ENCODE assay signal across 1 cellular context in the genomic region with DNA sequence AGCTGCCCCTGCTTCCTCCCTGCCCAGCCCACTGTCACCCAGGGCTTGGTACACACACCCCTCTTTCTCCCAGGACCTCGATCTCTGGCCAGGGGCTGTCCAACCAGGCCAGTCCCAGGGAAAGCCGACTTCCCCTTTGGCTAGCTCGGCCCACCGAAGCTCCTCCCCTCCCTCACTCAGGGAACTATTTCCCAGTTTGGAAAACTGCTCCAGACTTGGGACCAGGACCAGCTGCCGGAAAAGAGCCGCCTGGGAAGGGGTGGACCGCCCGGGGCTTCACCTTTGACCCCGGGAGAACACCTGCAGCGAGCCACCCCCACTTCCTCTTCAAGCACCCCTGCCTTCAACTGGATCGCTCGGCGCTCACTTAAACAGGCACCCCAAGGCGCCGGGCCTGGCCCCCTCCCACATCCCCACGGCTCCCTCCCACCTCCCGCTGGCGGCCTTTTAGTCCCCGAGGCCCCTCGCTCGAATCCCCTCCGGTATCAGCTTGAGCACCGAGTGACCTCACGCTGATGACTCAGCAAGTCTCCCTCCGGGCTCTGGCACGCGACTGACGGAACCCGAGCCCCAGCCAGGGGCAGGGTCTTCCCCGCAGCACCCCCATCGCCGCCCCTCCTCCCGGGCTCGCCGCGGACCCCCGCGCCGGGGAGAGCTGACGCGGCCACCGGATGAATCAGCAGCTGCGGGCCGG.
TF ChIP-seq lines count a peak whose summit lies in the region.

No MANE protein-coding gene starts in this region.

TF ChIP-seq in K562, 482 proteins besides CTCF, POLR2A, EP300 and RAD21 (continues in another document):
- TF ChIP-seq ZNF778 (CRISPR knock-in tag; IDR thresholded peaks at IDR 0.05) (no peak), ZNF146 (CRISPR knock-in tag; IDR thresholded peaks at IDR 0.05; ENCODE audit: unreplicated experiment) (no peak), CHD1 (IDR thresholded peaks at IDR 0.05; ENCODE audit: low read length) (peak; percentile 14), POLR2H (tag; IDR thresholded peaks at IDR 0.05; ENCODE audit: low read depth) (no peak), CCAR2 (IDR thresholded peaks at IDR 0.05; ENCODE audit: low read depth, low read length) (no peak), GABPA (tag; conservative IDR thresholded peaks at IDR 0.05; ENCODE audit: low read depth) (peak; percentile 45; the same call in 1 of the 2 replicates), CCNT2 (IDR thresholded peaks at IDR 0.05; ENCODE audit: borderline replicate concordance, extremely low read depth, insufficient read length, low read depth, low read length) (no peak), SMARCC2 (IDR thresholded peaks at IDR 0.05; ENCODE audit: low read depth) (peak; percentile 70), CTBP1 (IDR thresholded peaks at IDR 0.05; ENCODE audit: borderline replicate concordance) (0 out of 2 replicates have a peak, but pooled peaks have one; percentile 10), ZNF174 (CRISPR knock-in tag; IDR thresholded peaks at IDR 0.05) (no peak), ZBTB7A (IDR thresholded peaks at IDR 0.05; ENCODE audit: borderline replicate concordance, control insufficient read depth, low read depth, low read length) (peak; percentile 97), ZNF586 (CRISPR knock-in tag; conservative IDR thresholded peaks at IDR 0.05) (no peak), PHB2 (IDR thresholded peaks at IDR 0.05; ENCODE audit: low read depth) (no peak), HLTF (IDR thresholded peaks at IDR 0.05) (no peak), FOSL1 (tag; conservative IDR thresholded peaks at IDR 0.05) (peak; percentile 81), DMBX1 (CRISPR knock-in tag; IDR thresholded peaks at IDR 0.05; ENCODE audit: borderline replicate concordance) (no peak), ZFP30 (CRISPR knock-in tag; IDR thresholded peaks at IDR 0.05; ENCODE audit: borderline replicate concordance) (no peak), STAT5A (IDR thresholded peaks at IDR 0.05; ENCODE audit: borderline replicate concordance, low read length) (no peak), MAFK (IDR thresholded peaks at IDR 0.05; ENCODE audit: low read length) (peak; percentile 92), ILK (tag; IDR thresholded peaks at IDR 0.05; ENCODE audit: borderline replicate concordance, low read depth) (no peak), TCF3 (CRISPR knock-in tag; IDR thresholded peaks at IDR 0.05) (no peak), CREBBP (IDR thresholded peaks at IDR 0.05; ENCODE audit: low read depth, low read length) (no peak), SMAD4 (CRISPR knock-in tag; conservative IDR thresholded peaks at IDR 0.05) (peak; percentile 51; the same call in 1 of the 2 replicates), ZC3H8 (IDR thresholded peaks at IDR 0.05) (no peak), ZNF507 (tag; conservative IDR thresholded peaks at IDR 0.05) (no peak), ELF2 (CRISPR knock-in tag; IDR thresholded peaks at IDR 0.05) (0 out of 2 replicates have a peak, but pooled peaks have one; percentile 15), TGIF2 (CRISPR knock-in tag; IDR thresholded peaks at IDR 0.05) (0 out of 2 replicates have a peak, but pooled peaks have one; percentile 43), SMAD2 (IDR thresholded peaks at IDR 0.05; ENCODE audit: low read depth, low read length) (no peak), ZEB2 (IDR thresholded peaks at IDR 0.05) (peak; percentile 68), SPI1 (IDR thresholded peaks at IDR 0.05; ENCODE audit: borderline replicate concordance, low read depth, low read length) (peak; percentile 88), FOXM1 (IDR thresholded peaks at IDR 0.05; ENCODE audit: low read depth) (no peak), FOXM1 (CRISPR knock-in tag; IDR thresholded peaks at IDR 0.05; ENCODE audit: low read depth) (0 out of 2 replicates have a peak, but pooled peaks have one; percentile 3), ZNF263 (CRISPR knock-in tag; IDR thresholded peaks at IDR 0.05; ENCODE audit: borderline replicate concordance) (peak; percentile 32; the same call in 1 of the 2 replicates), RCOR1 (IDR thresholded peaks at IDR 0.05; ENCODE audit: borderline replicate concordance in 1 of 2, low read depth in 2 of 2, low read length in 2 of 2) (peak in 1 of 2 experiments; percentile 21; a peak in 1 of 4 replicates), TARDBP (IDR thresholded peaks at IDR 0.05) (0 out of 2 replicates have a peak, but pooled peaks have one; percentile 17), HCFC1 (IDR thresholded peaks at IDR 0.05; ENCODE audit: low read depth, low read length) (no peak), ARID1B (IDR thresholded peaks at IDR 0.05) (peak; percentile 76), SAP30 (IDR thresholded peaks at IDR 0.05; ENCODE audit: borderline replicate concordance, insufficient read depth, low read depth, low read length, poor library complexity, severe bottlenecking) (peak; percentile 48), HDAC1 (IDR thresholded peaks at IDR 0.05) (peak in 1 of 2 experiments; percentile 50; a peak in 2 of 4 replicates), TAF1 (IDR thresholded peaks at IDR 0.05; ENCODE audit: control insufficient read depth, extremely low read depth, insufficient read depth, low read length, severe bottlenecking) (peak; percentile 4), NUFIP1 (IDR thresholded peaks at IDR 0.05; ENCODE audit: partially characterized antibody) (no peak)
- TF ChIP-seq, protein P1, sequence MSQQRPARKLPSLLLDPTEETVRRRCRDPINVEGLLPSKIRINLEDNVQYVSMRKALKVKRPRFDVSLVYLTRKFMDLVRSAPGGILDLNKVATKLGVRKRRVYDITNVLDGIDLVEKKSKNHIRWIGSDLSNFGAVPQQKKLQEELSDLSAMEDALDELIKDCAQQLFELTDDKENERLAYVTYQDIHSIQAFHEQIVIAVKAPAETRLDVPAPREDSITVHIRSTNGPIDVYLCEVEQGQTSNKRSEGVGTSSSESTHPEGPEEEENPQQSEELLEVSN (IDR thresholded peaks at IDR 0.05; ENCODE audit: borderline replicate concordance in 1 of 2, extremely low read depth in 1 of 2, insufficient read depth in 1 of 2, insufficient read length in 1 of 2, low read depth in 1 of 2, low read length in 1 of 2, poor library complexity in 1 of 2, severe bottlenecking in 1 of 2): no peak
- TF ChIP-seq, protein P2, sequence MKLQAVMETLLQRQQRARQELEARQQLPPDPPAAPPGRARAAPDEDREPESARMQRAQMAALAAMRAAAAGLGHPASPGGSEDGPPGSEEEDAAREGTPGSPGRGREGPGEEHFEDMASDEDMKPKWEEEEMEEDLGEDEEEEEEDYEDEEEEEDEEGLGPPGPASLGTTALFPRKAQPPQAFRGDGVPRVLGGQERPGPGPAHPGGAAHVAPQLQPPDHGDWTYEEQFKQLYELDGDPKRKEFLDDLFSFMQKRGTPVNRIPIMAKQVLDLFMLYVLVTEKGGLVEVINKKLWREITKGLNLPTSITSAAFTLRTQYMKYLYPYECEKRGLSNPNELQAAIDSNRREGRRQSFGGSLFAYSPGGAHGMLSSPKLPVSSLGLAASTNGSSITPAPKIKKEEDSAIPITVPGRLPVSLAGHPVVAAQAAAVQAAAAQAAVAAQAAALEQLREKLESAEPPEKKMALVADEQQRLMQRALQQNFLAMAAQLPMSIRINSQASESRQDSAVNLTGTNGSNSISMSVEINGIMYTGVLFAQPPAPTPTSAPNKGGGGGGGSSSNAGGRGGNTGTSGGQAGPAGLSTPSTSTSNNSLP (IDR thresholded peaks at IDR 0.05; ENCODE audit: borderline replicate concordance, low read depth, low read length): no peak
- TF ChIP-seq, protein P3, sequence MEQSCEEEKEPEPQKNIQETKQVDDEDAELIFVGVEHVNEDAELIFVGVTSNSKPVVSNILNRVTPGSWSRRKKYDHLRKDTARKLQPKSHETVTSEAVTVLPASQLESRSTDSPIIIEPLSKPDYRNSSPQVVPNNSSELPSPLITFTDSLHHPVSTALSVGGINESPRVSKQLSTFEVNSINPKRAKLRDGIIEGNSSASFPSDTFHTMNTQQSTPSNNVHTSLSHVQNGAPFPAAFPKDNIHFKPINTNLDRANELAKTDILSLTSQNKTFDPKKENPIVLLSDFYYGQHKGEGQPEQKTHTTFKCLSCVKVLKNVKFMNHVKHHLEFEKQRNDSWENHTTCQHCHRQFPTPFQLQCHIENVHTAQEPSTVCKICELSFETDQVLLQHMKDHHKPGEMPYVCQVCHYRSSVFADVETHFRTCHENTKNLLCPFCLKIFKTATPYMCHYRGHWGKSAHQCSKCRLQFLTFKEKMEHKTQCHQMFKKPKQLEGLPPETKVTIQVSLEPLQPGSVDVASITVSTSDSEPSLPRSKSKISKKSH (CRISPR knock-in tag; IDR thresholded peaks at IDR 0.05): no peak
- TF ChIP-seq, protein P4, sequence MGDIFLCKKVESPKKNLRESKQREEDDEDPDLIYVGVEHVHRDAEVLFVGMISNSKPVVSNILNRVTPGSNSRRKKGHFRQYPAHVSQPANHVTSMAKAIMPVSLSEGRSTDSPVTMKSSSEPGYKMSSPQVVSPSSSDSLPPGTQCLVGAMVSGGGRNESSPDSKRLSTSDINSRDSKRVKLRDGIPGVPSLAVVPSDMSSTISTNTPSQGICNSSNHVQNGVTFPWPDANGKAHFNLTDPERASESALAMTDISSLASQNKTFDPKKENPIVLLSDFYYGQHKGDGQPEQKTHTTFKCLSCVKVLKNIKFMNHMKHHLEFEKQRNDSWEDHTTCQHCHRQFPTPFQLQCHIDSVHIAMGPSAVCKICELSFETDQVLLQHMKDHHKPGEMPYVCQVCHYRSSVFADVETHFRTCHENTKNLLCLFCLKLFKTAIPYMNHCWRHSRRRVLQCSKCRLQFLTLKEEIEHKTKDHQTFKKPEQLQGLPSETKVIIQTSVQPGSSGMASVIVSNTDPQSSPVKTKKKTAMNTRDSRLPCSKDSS (IDR thresholded peaks at IDR 0.05; ENCODE audit: low read depth, partially characterized antibody): no peak
- TF ChIP-seq, protein P5, sequence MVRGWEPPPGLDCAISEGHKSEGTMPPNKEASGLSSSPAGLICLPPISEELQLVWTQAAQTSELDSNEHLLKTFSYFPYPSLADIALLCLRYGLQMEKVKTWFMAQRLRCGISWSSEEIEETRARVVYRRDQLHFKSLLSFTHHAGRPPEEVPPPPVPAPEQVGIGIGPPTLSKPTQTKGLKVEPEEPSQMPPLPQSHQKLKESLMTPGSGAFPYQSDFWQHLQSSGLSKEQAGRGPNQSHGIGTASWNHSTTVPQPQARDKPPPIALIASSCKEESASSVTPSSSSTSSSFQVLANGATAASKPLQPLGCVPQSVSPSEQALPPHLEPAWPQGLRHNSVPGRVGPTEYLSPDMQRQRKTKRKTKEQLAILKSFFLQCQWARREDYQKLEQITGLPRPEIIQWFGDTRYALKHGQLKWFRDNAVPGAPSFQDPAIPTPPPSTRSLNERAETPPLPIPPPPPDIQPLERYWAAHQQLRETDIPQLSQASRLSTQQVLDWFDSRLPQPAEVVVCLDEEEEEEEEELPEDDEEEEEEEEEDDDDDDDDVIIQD (CRISPR knock-in tag; IDR thresholded peaks at IDR 0.05): no peak
- TF ChIP-seq, protein P6, sequence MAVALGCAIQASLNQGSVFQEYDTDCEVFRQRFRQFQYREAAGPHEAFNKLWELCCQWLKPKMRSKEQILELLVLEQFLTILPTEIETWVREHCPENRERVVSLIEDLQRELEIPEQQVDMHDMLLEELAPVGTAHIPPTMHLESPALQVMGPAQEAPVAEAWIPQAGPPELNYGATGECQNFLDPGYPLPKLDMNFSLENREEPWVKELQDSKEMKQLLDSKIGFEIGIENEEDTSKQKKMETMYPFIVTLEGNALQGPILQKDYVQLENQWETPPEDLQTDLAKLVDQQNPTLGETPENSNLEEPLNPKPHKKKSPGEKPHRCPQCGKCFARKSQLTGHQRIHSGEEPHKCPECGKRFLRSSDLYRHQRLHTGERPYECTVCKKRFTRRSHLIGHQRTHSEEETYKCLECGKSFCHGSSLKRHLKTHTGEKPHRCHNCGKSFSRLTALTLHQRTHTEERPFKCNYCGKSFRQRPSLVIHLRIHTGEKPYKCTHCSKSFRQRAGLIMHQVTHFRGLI (CRISPR knock-in tag; IDR thresholded peaks at IDR 0.05): no peak
- TF ChIP-seq, protein P7, sequence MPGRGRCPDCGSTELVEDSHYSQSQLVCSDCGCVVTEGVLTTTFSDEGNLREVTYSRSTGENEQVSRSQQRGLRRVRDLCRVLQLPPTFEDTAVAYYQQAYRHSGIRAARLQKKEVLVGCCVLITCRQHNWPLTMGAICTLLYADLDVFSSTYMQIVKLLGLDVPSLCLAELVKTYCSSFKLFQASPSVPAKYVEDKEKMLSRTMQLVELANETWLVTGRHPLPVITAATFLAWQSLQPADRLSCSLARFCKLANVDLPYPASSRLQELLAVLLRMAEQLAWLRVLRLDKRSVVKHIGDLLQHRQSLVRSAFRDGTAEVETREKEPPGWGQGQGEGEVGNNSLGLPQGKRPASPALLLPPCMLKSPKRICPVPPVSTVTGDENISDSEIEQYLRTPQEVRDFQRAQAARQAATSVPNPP (IDR thresholded peaks at IDR 0.05; ENCODE audit: borderline replicate concordance, insufficient read depth, insufficient read length): no peak
- TF ChIP-seq, protein P8, sequence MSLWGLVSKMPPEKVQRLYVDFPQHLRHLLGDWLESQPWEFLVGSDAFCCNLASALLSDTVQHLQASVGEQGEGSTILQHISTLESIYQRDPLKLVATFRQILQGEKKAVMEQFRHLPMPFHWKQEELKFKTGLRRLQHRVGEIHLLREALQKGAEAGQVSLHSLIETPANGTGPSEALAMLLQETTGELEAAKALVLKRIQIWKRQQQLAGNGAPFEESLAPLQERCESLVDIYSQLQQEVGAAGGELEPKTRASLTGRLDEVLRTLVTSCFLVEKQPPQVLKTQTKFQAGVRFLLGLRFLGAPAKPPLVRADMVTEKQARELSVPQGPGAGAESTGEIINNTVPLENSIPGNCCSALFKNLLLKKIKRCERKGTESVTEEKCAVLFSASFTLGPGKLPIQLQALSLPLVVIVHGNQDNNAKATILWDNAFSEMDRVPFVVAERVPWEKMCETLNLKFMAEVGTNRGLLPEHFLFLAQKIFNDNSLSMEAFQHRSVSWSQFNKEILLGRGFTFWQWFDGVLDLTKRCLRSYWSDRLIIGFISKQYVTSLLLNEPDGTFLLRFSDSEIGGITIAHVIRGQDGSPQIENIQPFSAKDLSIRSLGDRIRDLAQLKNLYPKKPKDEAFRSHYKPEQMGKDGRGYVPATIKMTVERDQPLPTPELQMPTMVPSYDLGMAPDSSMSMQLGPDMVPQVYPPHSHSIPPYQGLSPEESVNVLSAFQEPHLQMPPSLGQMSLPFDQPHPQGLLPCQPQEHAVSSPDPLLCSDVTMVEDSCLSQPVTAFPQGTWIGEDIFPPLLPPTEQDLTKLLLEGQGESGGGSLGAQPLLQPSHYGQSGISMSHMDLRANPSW (CRISPR knock-in tag; IDR thresholded peaks at IDR 0.05): no peak
- TF ChIP-seq, protein P9, sequence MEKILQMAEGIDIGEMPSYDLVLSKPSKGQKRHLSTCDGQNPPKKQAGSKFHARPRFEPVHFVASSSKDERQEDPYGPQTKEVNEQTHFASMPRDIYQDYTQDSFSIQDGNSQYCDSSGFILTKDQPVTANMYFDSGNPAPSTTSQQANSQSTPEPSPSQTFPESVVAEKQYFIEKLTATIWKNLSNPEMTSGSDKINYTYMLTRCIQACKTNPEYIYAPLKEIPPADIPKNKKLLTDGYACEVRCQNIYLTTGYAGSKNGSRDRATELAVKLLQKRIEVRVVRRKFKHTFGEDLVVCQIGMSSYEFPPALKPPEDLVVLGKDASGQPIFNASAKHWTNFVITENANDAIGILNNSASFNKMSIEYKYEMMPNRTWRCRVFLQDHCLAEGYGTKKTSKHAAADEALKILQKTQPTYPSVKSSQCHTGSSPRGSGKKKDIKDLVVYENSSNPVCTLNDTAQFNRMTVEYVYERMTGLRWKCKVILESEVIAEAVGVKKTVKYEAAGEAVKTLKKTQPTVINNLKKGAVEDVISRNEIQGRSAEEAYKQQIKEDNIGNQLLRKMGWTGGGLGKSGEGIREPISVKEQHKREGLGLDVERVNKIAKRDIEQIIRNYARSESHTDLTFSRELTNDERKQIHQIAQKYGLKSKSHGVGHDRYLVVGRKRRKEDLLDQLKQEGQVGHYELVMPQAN (IDR thresholded peaks at IDR 0.05; ENCODE audit: borderline replicate concordance): peak; percentile 62; the same call in 1 of the 2 replicates
